ENCODE assay signal across 13 cellular contexts in genomic region chr6:89794324-89794723, GRCh38. TPM values are rescaled to one million over a fixed set of nuclear protein-coding genes. Genes with fewer than 3 reads are reported as not detected.
DNase-seq lines count a peak whose midpoint lies in the region; ATAC-seq and TF ChIP-seq lines count a peak whose summit lies in the region.
"Had no signal": no experiment of that assay in that cellular context is flagged by ENCODE, and none has a peak within 500 bp of the region (broad histone marks: within the 10 kb centered on the region; RNA-seq: fewer than 3 reads in every experiment).

No MANE protein-coding gene starts in this region.

- peaks cover 32% of the 10 kb centered on the region for H3K36me3 Mint-ChIP-seq in activated CD8-positive, alpha-beta memory T cell treated with anti-CD3 and anti-CD28 coated beads, Interleukin-2, amount 10 ng/mL, durations not matched to agents 7 days and 5 days
- peaks cover 38% of the 10 kb centered on the region for H3K36me3 Mint-ChIP-seq in activated CD4-positive, alpha-beta memory T cell treated with anti-CD3 and anti-CD28 coated beads, Interleukin-2, amount 10 ng/mL, durations not matched to agents 7 days and 5 days (ENCODE audit: low read depth)

- DNase-seq in activated CD8-positive, alpha-beta memory T cell treated with anti-CD3 and anti-CD28 coated beads, Interleukin-2, amount 10 ng/mL, durations not matched to agents 7 days and 5 days: peak; percentile 48
- DNase-seq in activated CD8-positive, alpha-beta memory T cell treated with anti-CD3 and anti-CD28 coated beads, Interleukin-2, amount 50 U/mL, for 4 hours: no peak
- peak; percentile 30 for DNase-seq in activated CD4-positive, alpha-beta memory T cell treated with anti-CD3 and anti-CD28 coated beads, Interleukin-2, amount 10 ng/mL, durations not matched to agents 7 days and 5 days
- no peak for DNase-seq in psoas muscle
- DNase-seq in OCI-M2 (lab: John Stamatoyannopoulos, UW; ENCODE audit: unreplicated experiment): no peak
- DNase-seq: head of caudate nucleus, left lung, Peyer's patch, small intestine had no signal

- no peaks in the 10 kb centered on the region for H3K9me3 Mint-ChIP-seq in activated CD8-positive, alpha-beta memory T cell treated with anti-CD3 and anti-CD28 coated beads, Interleukin-2, amount 10 ng/mL, durations not matched to agents 7 days and 5 days (ENCODE audit: low read depth)
- H3K9me3 Mint-ChIP-seq in activated CD4-positive, alpha-beta memory T cell treated with anti-CD3 and anti-CD28 coated beads, Interleukin-2, amount 10 ng/mL, durations not matched to agents 7 days and 5 days: no peaks in the 10 kb centered on the region

- H3K4me3 ChIP-seq in HUES6 (ENCODE audit: low read depth, low read length) (no peak overlapping the region), psoas muscle (no peak overlapping the region)
- H3K4me3 ChIP-seq: K562, left lung, Peyer's patch had no signal

- TF ChIP-seq CTCF in psoas muscle (IDR thresholded peaks at IDR 0.05): no peak

- H3K4me1 ChIP-seq in HUES6 (ENCODE audit: control insufficient read depth, insufficient read depth, low read length) (peaks cover 5% of the 10 kb centered on the region), psoas muscle (peaks cover 16% of the 10 kb centered on the region)
- H3K4me1 ChIP-seq: left lung had no signal

- H3K4me3 Mint-ChIP-seq in activated CD8-positive, alpha-beta memory T cell treated with anti-CD3 and anti-CD28 coated beads, Interleukin-2, amount 10 ng/mL, durations not matched to agents 7 days and 5 days: peak overlapping the region; percentile 37
- peak overlapping the region; percentile 48 for H3K4me3 Mint-ChIP-seq in activated CD4-positive, alpha-beta memory T cell treated with anti-CD3 and anti-CD28 coated beads, Interleukin-2, amount 10 ng/mL, durations not matched to agents 7 days and 5 days

- POLR2A ChIA-PET in activated CD4-positive, alpha-beta memory T cell treated with anti-CD3 and anti-CD28 coated beads, Interleukin-2, amount 10 ng/mL, durations not matched to agents 7 days and 5 days (lab: Charles Lee): interaction anchor here (3.2 to 4.1 kb wide), 2 partner anchors 25 to 35 kb away, joined by 17 to 18 read pairs; partner anchors contain the start of genes CASP8AP2 and MDN1

- H3K9me3 ChIP-seq in HUES6 (ENCODE audit: control insufficient read depth, insufficient read depth, low read depth, low read length) (no peaks in the 10 kb centered on the region), psoas muscle (no peaks in the 10 kb centered on the region)
- H3K9me3 ChIP-seq: left lung, Peyer's patch had no signal

- H3K27ac Mint-ChIP-seq in activated CD8-positive, alpha-beta memory T cell treated with anti-CD3 and anti-CD28 coated beads, Interleukin-2, amount 10 ng/mL, durations not matched to agents 7 days and 5 days: peak overlapping the region; percentile 77
- peak overlapping the region; percentile 87 for H3K27ac Mint-ChIP-seq in activated CD4-positive, alpha-beta memory T cell treated with anti-CD3 and anti-CD28 coated beads, Interleukin-2, amount 10 ng/mL, durations not matched to agents 7 days and 5 days

- H3K9ac ChIP-seq in HUES6 (ENCODE audit: low read length): no peak overlapping the region

- H3K4me1 Mint-ChIP-seq in activated CD8-positive, alpha-beta memory T cell treated with anti-CD3 and anti-CD28 coated beads, Interleukin-2, amount 10 ng/mL, durations not matched to agents 7 days and 5 days: peaks cover 30% of the 10 kb centered on the region
- H3K4me1 Mint-ChIP-seq in activated CD4-positive, alpha-beta memory T cell treated with anti-CD3 and anti-CD28 coated beads, Interleukin-2, amount 10 ng/mL, durations not matched to agents 7 days and 5 days: peaks cover 26% of the 10 kb centered on the region

- WGBS in psoas muscle, 3 donors: 89 to 93% (median 91%) methylated on average over 6 of the region's 6 CpGs

- no peaks in the 10 kb centered on the region for H3K27me3 ChIP-seq in HUES6 (ENCODE audit: control insufficient read depth, insufficient read depth, low read length)
- no peaks in the 10 kb centered on the region for H3K27me3 ChIP-seq in psoas muscle (ENCODE audit: insufficient read depth in 3 of 3, low read length in 2 of 3)
- H3K27me3 ChIP-seq: left lung, Peyer's patch had no signal

- ATAC-seq in activated CD8-positive, alpha-beta memory T cell treated with anti-CD3 and anti-CD28 coated beads, Interleukin-2, amount 10 ng/mL, durations not matched to agents 7 days and 5 days: peak; percentile 62
- ATAC-seq in psoas muscle (no peak), GM18517 (IDR thresholded peaks at IDR 0.05; ENCODE audit: unreplicated experiment) (no peak), HG03342 (IDR thresholded peaks at IDR 0.05; ENCODE audit: unreplicated experiment) (no peak)
- ATAC-seq: K562, left lung had no signal

- CTCF ChIA-PET in activated CD8-positive, alpha-beta memory T cell treated with anti-CD3 and anti-CD28 coated beads, Interleukin-2, amount 10 ng/mL, durations not matched to agents 7 days and 5 days (lab: Charles Lee): interaction anchor here (1.6 to 2.8 kb wide), 2 partner anchors 15 to 26 kb away, joined by 5 to 9 read pairs; partner anchors contain the start of gene MDN1
- CTCF ChIA-PET in activated CD4-positive, alpha-beta memory T cell treated with anti-CD3 and anti-CD28 coated beads, Interleukin-2, amount 10 ng/mL, durations not matched to agents 7 days and 5 days (lab: Charles Lee): interaction anchor here (0.5 to 2.0 kb wide), 3 partner anchors 10 to 362 kb away, joined by 3 to 4 read pairs (median 3); no protein-coding TSS in a partner anchor

- peaks cover 86% of the 10 kb centered on the region for H3K36me3 ChIP-seq in HUES6 (ENCODE audit: control insufficient read depth, insufficient read depth, low read length)
- peaks cover 0 to 47% of the 10 kb centered on the region in 2 donors for H3K36me3 ChIP-seq in psoas muscle (ENCODE audit: insufficient read depth in 1 of 2, low read depth in 1 of 2)

- intact Hi-C loops in psoas muscle (cut with DNase I): no loop called here

- H3K27me3 Mint-ChIP-seq in activated CD8-positive, alpha-beta memory T cell treated with anti-CD3 and anti-CD28 coated beads, Interleukin-2, amount 10 ng/mL, durations not matched to agents 7 days and 5 days: no peaks in the 10 kb centered on the region
- H3K27me3 Mint-ChIP-seq in activated CD4-positive, alpha-beta memory T cell treated with anti-CD3 and anti-CD28 coated beads, Interleukin-2, amount 10 ng/mL, durations not matched to agents 7 days and 5 days: no peaks in the 10 kb centered on the region

- 0 out of 2 replicates have a peak overlapping the region, but pooled peaks have one; percentile 6 for H3K27ac ChIP-seq in HUES6 (ENCODE audit: low read depth, low read length)
- peak overlapping the region; percentile 75 for H3K27ac ChIP-seq in psoas muscle
- H3K27ac ChIP-seq: left lung, Peyer's patch had no signal

RNA-seq across cellular contexts. Expression of gene MDN1, which starts 25.3 kb away (rescaled TPM):
- 10 to 100 TPM; 54.7 to 56.2 TPM for total RNA-seq in activated CD8-positive, alpha-beta memory T cell treated with anti-CD3 and anti-CD28 coated beads, Interleukin-2, amount 10 ng/mL, durations not matched to agents 7 days and 5 days
- total RNA-seq in activated CD4-positive, alpha-beta memory T cell treated with anti-CD3 and anti-CD28 coated beads, Interleukin-2, amount 10 ng/mL, durations not matched to agents 7 days and 5 days: 10 to 100 TPM; 38.2 to 39.4 TPM
- total RNA-seq in psoas muscle: 10 to 100 TPM; 14.2 to 27.2 (median 24.6) TPM
- 10 to 100 TPM in 1 of 3 donors, 1 to 10 TPM in 2; 7.5 to 14.6 (median 9.8) TPM for polyA plus RNA-seq in psoas muscle

RNA-seq across cellular contexts. Expression of gene CASP8AP2, which starts 35.4 kb away (rescaled TPM):
- total RNA-seq in activated CD8-positive, alpha-beta memory T cell treated with anti-CD3 and anti-CD28 coated beads, Interleukin-2, amount 10 ng/mL, durations not matched to agents 7 days and 5 days: 10 to 100 TPM; 34.7 to 40.8 TPM
- 10 to 100 TPM; 37.5 to 39.0 TPM for total RNA-seq in activated CD4-positive, alpha-beta memory T cell treated with anti-CD3 and anti-CD28 coated beads, Interleukin-2, amount 10 ng/mL, durations not matched to agents 7 days and 5 days
- total RNA-seq in psoas muscle: 10 to 100 TPM in 3 of 4 donors, 1 to 10 TPM in 1; 8.6 to 14.4 (median 11.1) TPM
- 10 to 100 TPM in 1 of 3 donors, 1 to 10 TPM in 2; 3.0 to 13.3 (median 3.8) TPM for polyA plus RNA-seq in psoas muscle

Comparison
In these comparisons a context has a peak if more than half of its experiments do, and no peak if none do; other contexts are left out.
1. DNase-seq: peak in activated CD8-positive, alpha-beta memory T cell treated with anti-CD3 and anti-CD28 coated beads, Interleukin-2, amount 10 ng/mL, durations not matched to agents 7 days and 5 days (single experiment) and activated CD4-positive, alpha-beta memory T cell treated with anti-CD3 and anti-CD28 coated beads, Interleukin-2, amount 10 ng/mL, durations not matched to agents 7 days and 5 days (single experiment); none in activated CD8-positive, alpha-beta memory T cell treated with anti-CD3 and anti-CD28 coated beads, Interleukin-2, amount 50 U/mL, for 4 hours (single experiment), psoas muscle (0 of 2) and OCI-M2 (single experiment).